Comparison of ENCODE assay signal across 24 cellular contexts in the genomic region with DNA sequence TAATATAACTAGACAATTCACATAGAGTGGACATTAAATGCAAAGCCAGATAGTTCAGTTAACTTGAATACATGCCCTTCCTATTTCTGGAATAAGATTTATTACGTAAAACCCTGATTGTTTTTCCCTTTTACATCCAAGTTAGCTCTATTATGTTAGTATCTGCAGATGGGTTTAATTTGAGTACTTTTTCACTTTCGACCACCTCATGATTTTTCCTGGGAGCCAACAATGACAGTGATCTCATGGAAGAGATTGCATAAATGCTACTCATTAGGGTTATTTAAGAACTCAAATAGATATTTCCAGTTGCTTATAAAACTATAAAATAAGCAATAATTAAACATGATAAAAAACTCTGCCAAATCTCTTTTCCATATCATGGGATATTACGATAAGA.
DNase-seq lines count a peak whose midpoint lies in the region; ATAC-seq, FAIRE-seq and TF ChIP-seq lines count a peak whose summit lies in the region.
"Had no signal": no experiment of that assay in that cellular context is flagged by ENCODE, and none has a peak within 500 bp of the region (broad histone marks: within the 10 kb centered on the region; RNA-seq: fewer than 3 reads in every experiment).

No MANE protein-coding gene starts in this region.

- no peaks in the 10 kb centered on the region for H3K36me3 ChIP-seq in SK-N-SH (replicated peaks in 1 of 2; ENCODE audit: control insufficient read depth in 1 of 2, insufficient read depth in 2 of 2, low read length in 1 of 2)
- no peaks in the 10 kb centered on the region for H3K36me3 ChIP-seq in suprapubic skin
- H3K36me3 ChIP-seq in Karpas-422 (ENCODE audit: insufficient read depth, low read length): no peaks in the 10 kb centered on the region
- H3K36me3 ChIP-seq in kidney (ENCODE audit: control insufficient read depth in 1 of 2, insufficient read depth in 2 of 2, low read length in 2 of 2): no peaks in the 10 kb centered on the region
- H3K36me3 ChIP-seq: Peyer's patch, SJSA1 had no signal

- H3K9ac ChIP-seq in SK-N-SH (no peak overlapping the region), Karpas-422 (ENCODE audit: low read length) (no peak overlapping the region), kidney (ENCODE audit: low read length in 2 of 2) (no peak overlapping the region)
- H3K9ac ChIP-seq: KMS-11 had no signal

- H2AFZ ChIP-seq in SK-N-SH (ENCODE audit: low read depth): no peak overlapping the region
- H2AFZ ChIP-seq in Karpas-422 (ENCODE audit: low read length): no peak overlapping the region

- H3K4me3 ChIP-seq in SK-N-SH (ENCODE audit: low read depth in 2 of 2, low read length in 1 of 2): no peak overlapping the region
- no peak overlapping the region for H3K4me3 ChIP-seq in suprapubic skin
- no peak overlapping the region for H3K4me3 ChIP-seq in Karpas-422 (ENCODE audit: low read length)
- no peak overlapping the region for H3K4me3 ChIP-seq in kidney (ENCODE audit: low read length in 2 of 2)
- H3K4me3 ChIP-seq: Peyer's patch, SJSA1 had no signal

- no peaks in the 10 kb centered on the region for H3F3A ChIP-seq in SK-N-SH (replicated peaks; ENCODE audit: insufficient read depth)

- TF ChIP-seq RAD21 in SK-N-SH (IDR thresholded peaks at IDR 0.05; ENCODE audit: low read length): no peak

- H3K79me2 ChIP-seq in SK-N-SH (ENCODE audit: insufficient read depth): no peaks in the 10 kb centered on the region
- no peaks in the 10 kb centered on the region for H3K79me2 ChIP-seq in Karpas-422 (ENCODE audit: low read length)

- ATAC-seq in SK-N-SH treated with all-trans-retinoic acid at 6 μM for 48 hours: no peak

- H3K4me2 ChIP-seq in SK-N-SH (no peak overlapping the region), Karpas-422 (ENCODE audit: low read depth, low read length, poor library complexity, severe bottlenecking) (no peak overlapping the region)
- H3K4me2 ChIP-seq: KMS-11 had no signal

- H3K27ac ChIP-seq in SK-N-SH (ENCODE audit: low read depth in 2 of 2, low read length in 1 of 2): peak overlapping the region; percentile 11 to 37; a peak in 2 of 4 replicates
- peak overlapping the region; percentile 70 for H3K27ac ChIP-seq in suprapubic skin
- H3K27ac ChIP-seq in Karpas-422 (ENCODE audit: low read length): no peak overlapping the region
- H3K27ac ChIP-seq in kidney (ENCODE audit: low read depth in 2 of 2, low read length in 2 of 2): no peak overlapping the region
- H3K27ac ChIP-seq: 22Rv1, KMS-11, Peyer's patch, SJSA1 had no signal

- intact Hi-C loops in kidney (cut with DNase I): no loop called here

- DNase-seq in SK-N-SH (no peak), SK-N-DZ (ENCODE audit: low spot score) (peak; percentile 12), fibroblast of the conjunctiva (ENCODE audit: low read depth) (peak; percentile 85), suprapubic skin (ENCODE audit: low spot score in 2 of 2) (no peak), Karpas-422 (no peak), kidney (no peak)
- DNase-seq in stimulated activated CD4-positive, alpha-beta T cell treated with anti-CD3 and anti-CD28 coated beads, Interleukin-15, amount 100 ng/mL, for 24 hours: no peak
- DNase-seq: ACHN, C1 segment of cervical spinal cord, IMR-90, MV-4-11, NCI-H1105 treated with DMSO at 0.1 percent for 48 hours, NCI-H1694, NCI-H2081, NCI-H2171 treated with DMSO at 0.1 percent for 48 hours, NCI-H524 treated with DMSO at 0.1 percent for 48 hours, NCI-H82, Peyer's patch had no signal

- no peak for FAIRE-seq in kidney (lab: Jason Lieb, UNC)
- FAIRE-seq: H54, HTR-8/SVneo had no signal

- H3K9me3 ChIP-seq in SK-N-SH (no peaks in the 10 kb centered on the region), suprapubic skin (no peaks in the 10 kb centered on the region), Karpas-422 (ENCODE audit: low read length) (no peaks in the 10 kb centered on the region), kidney (ENCODE audit: control insufficient read depth in 1 of 2, low read length in 2 of 2) (no peaks in the 10 kb centered on the region)
- H3K9me3 ChIP-seq: Peyer's patch, SJSA1 had no signal

- H3K27me3 ChIP-seq in SK-N-SH (ENCODE audit: insufficient read depth) (no peaks in the 10 kb centered on the region), suprapubic skin (no peaks in the 10 kb centered on the region), Karpas-422 (ENCODE audit: low read length) (no peaks in the 10 kb centered on the region)
- H3K27me3 ChIP-seq: Peyer's patch, SJSA1 had no signal

- H4K20me1 ChIP-seq in SK-N-SH (ENCODE audit: insufficient read depth) (no peaks in the 10 kb centered on the region), Karpas-422 (ENCODE audit: insufficient read depth, low read depth, low read length) (no peaks in the 10 kb centered on the region)

- peaks cover 4 to 7% of the 10 kb centered on the region in 2 experiments; a peak in 2 of 4 replicates for H3K4me1 ChIP-seq in SK-N-SH (ENCODE audit: control insufficient read depth in 1 of 2, insufficient read depth in 2 of 2, low read depth in 1 of 2, low read length in 1 of 2)
- peaks cover 3% of the 10 kb centered on the region for H3K4me1 ChIP-seq in suprapubic skin
- H3K4me1 ChIP-seq in Karpas-422 (ENCODE audit: low read length): no peaks in the 10 kb centered on the region
- H3K4me1 ChIP-seq in kidney (ENCODE audit: control insufficient read depth in 1 of 2, insufficient read depth in 1 of 2, low read depth in 1 of 2, low read length in 2 of 2): no peaks in the 10 kb centered on the region
- H3K4me1 ChIP-seq: Peyer's patch had no signal

- 71% methylated on average over 3 of the region's 3 CpGs for WGBS in SK-N-SH (ENCODE audit: low lambda C conversion rate)
- 64% methylated on average over 3 of the region's 3 CpGs for WGBS in suprapubic skin

- no peak for TF ChIP-seq EP300 in SK-N-SH (IDR thresholded peaks at IDR 0.05; ENCODE audit: borderline replicate concordance in 1 of 2, low read depth in 1 of 2, low read length in 1 of 2)
- no peak for TF ChIP-seq EP300 in suprapubic skin (IDR thresholded peaks at IDR 0.05)

- CTCF ChIA-PET in SK-N-SH (lab: Yijun Ruan, JAX): interaction anchor here (1.0 to 1.6 kb wide), 3 partner anchors 43 to 316 kb away, joined by 3 to 9 read pairs (median 3); no protein-coding TSS in a partner anchor

- no peaks in the 10 kb centered on the region for H3K9me2 ChIP-seq in SK-N-SH
- no peaks in the 10 kb centered on the region for H3K9me2 ChIP-seq in Karpas-422 (replicated peaks; ENCODE audit: insufficient read depth, low read length)

- TF ChIP-seq CTCF in SK-N-SH (IDR thresholded peaks at IDR 0.05) (no peak), suprapubic skin (IDR thresholded peaks at IDR 0.05) (no peak), kidney (IDR thresholded peaks at IDR 0.05; ENCODE audit: borderline replicate concordance, extremely low read depth, insufficient read depth) (no peak)

- POLR2A ChIA-PET in SK-N-SH (lab: Yijun Ruan, JAX): no interaction called here

- TF ChIP-seq POLR2A in suprapubic skin (IDR thresholded peaks at IDR 0.05): no peak

TF ChIP-seq in SK-N-SH, 30 proteins besides CTCF, POLR2A, EP300 and RAD21:
- no peak for TF ChIP-seq SIN3A (IDR thresholded peaks at IDR 0.05; ENCODE audit: borderline replicate concordance, low read depth, low read length)
- no peak for TF ChIP-seq RCOR1 (IDR thresholded peaks at IDR 0.05; ENCODE audit: low read length)
- TF ChIP-seq EZH2phosphoT487 (IDR thresholded peaks at IDR 0.05; ENCODE audit: borderline replicate concordance, low read depth): no peak
- no peak for TF ChIP-seq MXI1 (IDR thresholded peaks at IDR 0.05; ENCODE audit: low read depth, low read length)

TF ChIP-seq in SK-N-SH treated with all-trans-retinoic acid at 6 μM for 48 hours, 23 proteins besides CTCF, POLR2A, EP300 and RAD21 (continues in another document):
- no peak for TF ChIP-seq ZNF8 (CRISPR knock-in tag; IDR thresholded peaks at IDR 0.05)
- TF ChIP-seq ZNF565 (CRISPR knock-in tag; conservative IDR thresholded peaks at IDR 0.05; ENCODE audit: low read depth): no peak
- TF ChIP-seq RARB (CRISPR knock-in tag; IDR thresholded peaks at IDR 0.05): no peak
- TF ChIP-seq, protein P1, sequence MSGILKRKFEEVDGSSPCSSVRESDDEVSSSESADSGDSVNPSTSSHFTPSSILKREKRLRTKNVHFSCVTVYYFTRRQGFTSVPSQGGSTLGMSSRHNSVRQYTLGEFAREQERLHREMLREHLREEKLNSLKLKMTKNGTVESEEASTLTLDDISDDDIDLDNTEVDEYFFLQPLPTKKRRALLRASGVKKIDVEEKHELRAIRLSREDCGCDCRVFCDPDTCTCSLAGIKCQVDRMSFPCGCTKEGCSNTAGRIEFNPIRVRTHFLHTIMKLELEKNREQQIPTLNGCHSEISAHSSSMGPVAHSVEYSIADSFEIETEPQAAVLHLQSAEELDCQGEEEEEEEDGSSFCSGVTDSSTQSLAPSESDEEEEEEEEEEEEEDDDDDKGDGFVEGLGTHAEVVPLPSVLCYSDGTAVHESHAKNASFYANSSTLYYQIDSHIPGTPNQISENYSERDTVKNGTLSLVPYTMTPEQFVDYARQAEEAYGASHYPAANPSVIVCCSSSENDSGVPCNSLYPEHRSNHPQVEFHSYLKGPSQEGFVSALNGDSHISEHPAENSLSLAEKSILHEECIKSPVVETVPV (CRISPR knock-in tag; IDR thresholded peaks at IDR 0.05): no peak
- no peak for TF ChIP-seq ZC3H10 (CRISPR knock-in tag; IDR thresholded peaks at IDR 0.05)
- TF ChIP-seq TOX (CRISPR knock-in tag; IDR thresholded peaks at IDR 0.05; ENCODE audit: borderline replicate concordance): no peak
- no peak for TF ChIP-seq ZNF70 (CRISPR knock-in tag; IDR thresholded peaks at IDR 0.05)
- TF ChIP-seq, protein P2, sequence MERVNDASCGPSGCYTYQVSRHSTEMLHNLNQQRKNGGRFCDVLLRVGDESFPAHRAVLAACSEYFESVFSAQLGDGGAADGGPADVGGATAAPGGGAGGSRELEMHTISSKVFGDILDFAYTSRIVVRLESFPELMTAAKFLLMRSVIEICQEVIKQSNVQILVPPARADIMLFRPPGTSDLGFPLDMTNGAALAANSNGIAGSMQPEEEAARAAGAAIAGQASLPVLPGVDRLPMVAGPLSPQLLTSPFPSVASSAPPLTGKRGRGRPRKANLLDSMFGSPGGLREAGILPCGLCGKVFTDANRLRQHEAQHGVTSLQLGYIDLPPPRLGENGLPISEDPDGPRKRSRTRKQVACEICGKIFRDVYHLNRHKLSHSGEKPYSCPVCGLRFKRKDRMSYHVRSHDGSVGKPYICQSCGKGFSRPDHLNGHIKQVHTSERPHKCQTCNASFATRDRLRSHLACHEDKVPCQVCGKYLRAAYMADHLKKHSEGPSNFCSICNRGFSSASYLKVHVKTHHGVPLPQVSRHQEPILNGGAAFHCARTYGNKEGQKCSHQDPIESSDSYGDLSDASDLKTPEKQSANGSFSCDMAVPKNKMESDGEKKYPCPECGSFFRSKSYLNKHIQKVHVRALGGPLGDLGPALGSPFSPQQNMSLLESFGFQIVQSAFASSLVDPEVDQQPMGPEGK (CRISPR knock-in tag; IDR thresholded peaks at IDR 0.05; ENCODE audit: borderline replicate concordance): no peak
- no peak for TF ChIP-seq ZFP30 (CRISPR knock-in tag; IDR thresholded peaks at IDR 0.05)
- no peak for TF ChIP-seq ISL1 (CRISPR knock-in tag; IDR thresholded peaks at IDR 0.05)
- no peak for TF ChIP-seq CSDC2 (CRISPR knock-in tag; IDR thresholded peaks at IDR 0.05)
- no peak for TF ChIP-seq ZFP3 (CRISPR knock-in tag; IDR thresholded peaks at IDR 0.05)
- TF ChIP-seq ARNTL (CRISPR knock-in tag; IDR thresholded peaks at IDR 0.05; ENCODE audit: borderline replicate concordance, low read depth): no peak

Comparison
In these comparisons a context has a peak if more than half of its experiments do, and no peak if none do; other contexts are left out.
1. DNase-seq: peak in SK-N-DZ (single experiment) and fibroblast of the conjunctiva (single experiment); none in SK-N-SH (single experiment), suprapubic skin (0 of 2), Karpas-422 (single experiment), stimulated activated CD4-positive, alpha-beta T cell treated with anti-CD3 and anti-CD28 coated beads, Interleukin-15, amount 100 ng/mL, for 24 hours (single experiment) and kidney (single experiment).
2. H3K27ac ChIP-seq: peak in SK-N-SH (2 of 2) and suprapubic skin (single experiment); none in Karpas-422 (single experiment) and kidney (0 of 2).